In the genomic region with DNA sequence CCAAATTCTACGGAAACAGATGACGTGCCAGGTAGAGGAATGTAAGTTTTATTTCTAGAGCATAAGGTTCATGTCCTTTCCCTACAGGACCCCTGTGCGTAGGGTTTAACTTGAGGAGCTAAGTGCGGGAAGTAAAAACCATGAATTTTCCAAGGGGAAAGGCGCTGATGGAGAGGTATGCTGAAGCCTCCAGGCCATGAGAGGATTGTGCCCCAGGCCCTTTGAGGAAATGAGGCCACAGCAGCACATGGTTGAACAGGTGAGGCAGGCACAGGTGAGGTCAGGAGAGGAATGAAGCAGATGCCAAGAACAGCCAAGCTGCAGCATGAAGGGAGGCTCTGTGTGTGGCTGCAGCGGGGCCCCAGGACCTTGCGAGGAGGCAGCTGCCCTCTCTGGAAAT, we compare ENCODE assay signal across 26 cellular contexts. TPM values are rescaled to one million over a fixed set of nuclear protein-coding genes. Genes with fewer than 3 reads are reported as not detected.
DNase-seq lines count a peak whose midpoint lies in the region; ATAC-seq and TF ChIP-seq lines count a peak whose summit lies in the region.
"Had no signal": no experiment of that assay in that cellular context is flagged by ENCODE, and none has a peak within 500 bp of the region (broad histone marks: within the 10 kb centered on the region; RNA-seq: fewer than 3 reads in every experiment).

No MANE protein-coding gene starts in this region.

- H3K27me3 ChIP-seq in neural progenitor cell (peaks cover 9% of the 10 kb centered on the region), trophoblast cell (ENCODE audit: insufficient read depth, low read length) (no peaks in the 10 kb centered on the region)
- H3K27me3 ChIP-seq: BLaER1 had no signal

- no peaks in the 10 kb centered on the region for H4K20me1 ChIP-seq in neural progenitor cell (ENCODE audit: low read depth)
- H4K20me1 ChIP-seq: BLaER1 had no signal

- no peak overlapping the region for H3K4ac ChIP-seq in trophoblast cell (ENCODE audit: low read depth, low read length)

- H2BK5ac ChIP-seq in trophoblast cell (ENCODE audit: low read depth, low read length, poor library complexity), result no peak overlapping the region

- H3K79me2 ChIP-seq in neural progenitor cell (ENCODE audit: low read depth) (no peaks in the 10 kb centered on the region), trophoblast cell (ENCODE audit: control insufficient read depth, insufficient read depth, low read length, poor library complexity) (no peaks in the 10 kb centered on the region)

- no peak overlapping the region for H2AFZ ChIP-seq in neural progenitor cell (replicated peaks)
- H2AFZ ChIP-seq in trophoblast cell (ENCODE audit: insufficient read depth, low read length, poor library complexity), result no peak overlapping the region

- no peak overlapping the region for H3K14ac ChIP-seq in trophoblast cell (ENCODE audit: low read length)

- H3K36me3 Mint-ChIP-seq in neural progenitor cell, result no peaks in the 10 kb centered on the region
- no peaks in the 10 kb centered on the region for H3K36me3 Mint-ChIP-seq in activated T-cell treated with anti-CD3 and anti-CD28 coated beads, Interleukin-2, amount 50 U/mL, for 24 hours (ENCODE audit: low read depth)
- H3K36me3 Mint-ChIP-seq: CD14-positive monocyte; CD4-positive, alpha-beta memory T cell; CD4-positive, CD25-positive, alpha-beta regulatory T cell; CD8-positive, alpha-beta memory T cell had no signal

- H3K18ac ChIP-seq in trophoblast cell (ENCODE audit: low read length), result no peak overlapping the region

- H3K79me1 ChIP-seq in trophoblast cell (ENCODE audit: low read length), result no peaks in the 10 kb centered on the region

- no peak overlapping the region for H2BK12ac ChIP-seq in trophoblast cell (ENCODE audit: low read length)

- ATAC-seq in HG03469 (IDR thresholded peaks at IDR 0.05; ENCODE audit: unreplicated experiment), result no peak
- ATAC-seq: GM12878 had no signal

- H3K27ac Mint-ChIP-seq in neural progenitor cell, result peak overlapping the region; percentile 77
- H3K27ac Mint-ChIP-seq in activated T-cell treated with anti-CD3 and anti-CD28 coated beads, Interleukin-2, amount 50 U/mL, for 24 hours, result no peak overlapping the region
- H3K27ac Mint-ChIP-seq: CD14-positive monocyte; CD4-positive, alpha-beta memory T cell; CD8-positive, alpha-beta memory T cell had no signal

- H4K91ac ChIP-seq in trophoblast cell (ENCODE audit: low read depth, low read length), result no peak overlapping the region

- DNase-seq in neural progenitor cell (ENCODE audit: low spot score) (no peak), trophoblast cell (peak; percentile 88 to 95), SHP77 (lab: John Stamatoyannopoulos, UW) (no peak)
- DNase-seq in activated T-cell treated with anti-CD3 and anti-CD28 coated beads, Interleukin-2, amount 50 U/mL, for 24 hours, result no peak
- DNase-seq: 8988T; ACHN; BE2C; C1 segment of cervical spinal cord; CD4-positive, alpha-beta memory T cell; CD4-positive, CD25-positive, alpha-beta regulatory T cell; CD8-positive, alpha-beta memory T cell; COR-L47; DMS 273 treated with DMSO at 0.1 percent for 48 hours; DMS153; DMS53; DMS79; DND-41; EL; GDM1 had no signal

- H3K4me3 ChIP-seq in neural progenitor cell, result no peak overlapping the region
- H3K4me3 ChIP-seq in trophoblast cell (ENCODE audit: low read depth, low read length), result no peak overlapping the region
- H3K4me3 ChIP-seq: BLaER1, GM12878 had no signal

- no peak overlapping the region for H3K9ac ChIP-seq in neural progenitor cell
- no peak overlapping the region for H3K9ac ChIP-seq in trophoblast cell (ENCODE audit: low read length)
- H3K9ac ChIP-seq: BLaER1 had no signal

- peaks cover 22% of the 10 kb centered on the region for H3K4me1 Mint-ChIP-seq in neural progenitor cell
- no peaks in the 10 kb centered on the region for H3K4me1 Mint-ChIP-seq in activated T-cell treated with anti-CD3 and anti-CD28 coated beads, Interleukin-2, amount 50 U/mL, for 24 hours (ENCODE audit: low read depth)
- H3K4me1 Mint-ChIP-seq: CD14-positive monocyte; CD4-positive, alpha-beta memory T cell; CD8-positive, alpha-beta memory T cell had no signal

- H3K27ac ChIP-seq in neural progenitor cell (no peak overlapping the region), trophoblast cell (ENCODE audit: low read depth, low read length) (no peak overlapping the region)
- H3K27ac ChIP-seq: BLaER1 had no signal

- no CpG with 5 or more reads among the region's 7 CpGs for WGBS in trophoblast cell (ENCODE audit: extremely low coverage, insufficient coverage, insufficient read length)

- H3K4me1 ChIP-seq in neural progenitor cell, result peaks cover 8% of the 10 kb centered on the region
- peaks cover 3 to 4% of the 10 kb centered on the region in 2 experiments for H3K4me1 ChIP-seq in trophoblast cell (ENCODE audit: control insufficient read depth in 1 of 2, insufficient read depth in 2 of 2, low read length in 2 of 2)
- H3K4me1 ChIP-seq: BE2C had no signal

- no peak overlapping the region for H3K4me2 ChIP-seq in neural progenitor cell
- H3K4me2 ChIP-seq in trophoblast cell (ENCODE audit: low read length), result no peak overlapping the region
- H3K4me2 ChIP-seq: BLaER1 had no signal

- TF ChIP-seq CTCF in neural progenitor cell (IDR thresholded peaks at IDR 0.05), result no peak

- peaks cover 17% of the 10 kb centered on the region for H3K27me3 Mint-ChIP-seq in neural progenitor cell (ENCODE audit: insufficient read depth, low read depth)
- H3K27me3 Mint-ChIP-seq in activated T-cell treated with anti-CD3 and anti-CD28 coated beads, Interleukin-2, amount 50 U/mL, for 24 hours, result peaks cover 32% of the 10 kb centered on the region

- H3K36me3 ChIP-seq in neural progenitor cell, result no peaks in the 10 kb centered on the region
- no peaks in the 10 kb centered on the region for H3K36me3 ChIP-seq in trophoblast cell (ENCODE audit: control insufficient read depth in 1 of 2, insufficient read depth in 2 of 2, low read length in 2 of 2)
- H3K36me3 ChIP-seq: BE2C, BLaER1 had no signal

- no peak overlapping the region for H2BK120ac ChIP-seq in trophoblast cell (ENCODE audit: insufficient read depth, low read length, poor library complexity)

- no peak overlapping the region for H4K8ac ChIP-seq in trophoblast cell (ENCODE audit: low read depth, low read length)

- no peaks in the 10 kb centered on the region for H3K9me3 Mint-ChIP-seq in neural progenitor cell
- no peaks in the 10 kb centered on the region for H3K9me3 Mint-ChIP-seq in activated T-cell treated with anti-CD3 and anti-CD28 coated beads, Interleukin-2, amount 50 U/mL, for 24 hours
- H3K9me3 Mint-ChIP-seq: CD4-positive, alpha-beta memory T cell; CD8-positive, alpha-beta memory T cell had no signal

- H2AK5ac ChIP-seq in trophoblast cell (ENCODE audit: low read length), result no peak overlapping the region

- H4K12ac ChIP-seq in trophoblast cell (ENCODE audit: low read depth, low read length), result no peak overlapping the region

- H3F3A ChIP-seq in neural progenitor cell (ENCODE audit: low read depth), result no peaks in the 10 kb centered on the region

- H3K23ac ChIP-seq in trophoblast cell (ENCODE audit: low read length), result no peak overlapping the region

- H3K4me3 Mint-ChIP-seq in neural progenitor cell, result no peak overlapping the region
- H3K4me3 Mint-ChIP-seq in activated T-cell treated with anti-CD3 and anti-CD28 coated beads, Interleukin-2, amount 50 U/mL, for 24 hours, result no peak overlapping the region
- H3K4me3 Mint-ChIP-seq: CD14-positive monocyte; CD4-positive, alpha-beta memory T cell; CD4-positive, CD25-positive, alpha-beta regulatory T cell; CD8-positive, alpha-beta memory T cell had no signal

- H3K9me3 ChIP-seq in neural progenitor cell (ENCODE audit: low read depth) (no peaks in the 10 kb centered on the region), trophoblast cell (ENCODE audit: insufficient read depth, low read depth, low read length) (no peaks in the 10 kb centered on the region)
- H3K9me3 ChIP-seq: BE2C, BLaER1 had no signal

RNA-seq across cellular contexts. Expression of gene ESRRB, which starts 14.7 kb away (rescaled TPM):
- 1.2 and 1.3 TPM in 2 replicates for total RNA-seq in neural progenitor cell (ENCODE audit: low replicate concordance)
- 0.22 TPM in 2 replicates for polyA plus RNA-seq in trophoblast cell (2013)
- total RNA-seq: CD4-positive, CD25-positive, alpha-beta regulatory T cell; CD8-positive, alpha-beta memory T cell; Daoy; G401 had no signal
- polyA plus RNA-seq: AG04450; CD14-positive monocyte; CD4-positive, alpha-beta memory T cell; CD4-positive, CD25-positive, alpha-beta regulatory T cell; CD8-positive, alpha-beta memory T cell had no signal

Comparison
In these comparisons a context has a peak if more than half of its experiments do, and no peak if none do; other contexts are left out.
1. DNase-seq: peak in trophoblast cell (2 of 2); none in neural progenitor cell (single experiment), SHP77 (0 of 2) and activated T-cell treated with anti-CD3 and anti-CD28 coated beads, Interleukin-2, amount 50 U/mL, for 24 hours (single experiment).